15 cellular contexts compared by ENCODE assay signal in the genomic region with DNA sequence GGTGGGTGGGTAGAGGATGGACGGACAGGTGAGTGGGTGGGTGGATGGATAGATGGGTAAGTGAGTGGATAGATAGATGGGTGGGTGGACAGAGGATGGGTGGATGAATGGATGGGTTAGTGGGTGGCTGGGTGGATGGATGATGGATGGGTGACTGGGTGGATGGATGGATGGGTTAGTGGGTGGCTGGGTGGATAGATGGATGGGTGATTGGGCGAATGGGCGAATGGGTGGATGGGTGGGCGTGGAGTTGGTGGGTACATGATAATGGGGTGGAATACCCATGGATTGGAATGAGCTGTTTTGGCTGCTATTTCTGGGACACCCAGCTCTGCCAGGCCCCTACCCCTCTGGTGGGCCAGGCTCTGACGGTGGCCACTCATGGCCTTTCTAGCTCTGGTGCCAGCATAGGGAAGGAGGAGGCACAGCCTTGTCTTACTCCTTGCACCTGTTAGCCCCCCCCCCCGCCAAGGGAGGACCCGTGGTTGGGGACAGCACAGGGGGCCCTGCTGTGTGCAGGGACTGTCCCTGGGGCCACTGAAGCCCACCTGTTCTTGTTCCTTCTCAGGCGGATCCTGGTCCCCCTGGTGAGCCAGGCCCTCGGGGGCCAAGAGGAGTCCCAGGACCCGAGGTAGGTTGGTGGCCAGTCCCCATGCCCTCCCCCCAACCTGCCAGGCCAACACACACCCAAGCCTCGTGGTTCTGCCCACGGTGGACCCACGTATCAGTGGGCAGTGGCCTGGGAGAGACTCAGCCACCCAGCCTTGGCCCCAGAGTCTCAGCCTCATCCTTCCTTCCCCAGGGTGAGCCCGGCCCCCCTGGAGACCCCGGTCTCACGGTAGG. TPM values are rescaled to one million over a fixed set of nuclear protein-coding genes. Genes with fewer than 3 reads are reported as not detected.
DNase-seq lines count a peak whose midpoint lies in the region; ATAC-seq and TF ChIP-seq lines count a peak whose summit lies in the region.
"Had no signal": no experiment of that assay in that cellular context is flagged by ENCODE, and none has a peak within 500 bp of the region (broad histone marks: within the 10 kb centered on the region; RNA-seq: fewer than 3 reads in every experiment).

No MANE protein-coding gene starts in this region.

- H3K27me3 ChIP-seq in left ventricle myocardium inferior (ENCODE audit: low read depth) (no peaks in the 10 kb centered on the region), upper lobe of right lung (no peaks in the 10 kb centered on the region)

- DNase-seq in Right ventricle myocardium superior (peak; percentile 34), left ventricle myocardium inferior (no peak), chondrocyte (ENCODE audit: low spot score) (peak; percentile 82), mesothelial cell of epicardium (ENCODE audit: low spot score in 2 of 2, unreplicated experiment in 2 of 2) (peak in 1 of 2 experiments; percentile 9), upper lobe of right lung (peak; percentile 57), AG08395 (ENCODE audit: low spot score) (no peak), DMS53 (lab: John Stamatoyannopoulos, UW) (no peak), NCI-H2029 (lab: John Stamatoyannopoulos, UW) (no peak)
- DNase-seq: dermis blood vessel endothelial cell, NCI-H1105 treated with DMSO at 0.1 percent for 48 hours, NCI-H446, small intestine had no signal

- H3K4me3 Mint-ChIP-seq in chondrocyte (ENCODE audit: unreplicated experiment), result no peak overlapping the region
- H3K4me3 Mint-ChIP-seq in mesothelial cell of epicardium, result no peak overlapping the region
- H3K4me3 Mint-ChIP-seq: GM23338 had no signal

- intact Hi-C loops in Right ventricle myocardium superior (cut with DNase I) (no loop called here), left ventricle myocardium inferior (cut with micrococcal nuclease) (no loop called here), upper lobe of right lung (cut with DNase I) (no loop called here)

- TF ChIP-seq CTCF in left ventricle myocardium inferior (IDR thresholded peaks at IDR 0.05; ENCODE audit: borderline replicate concordance), result no peak
- no peak for TF ChIP-seq CTCF in chondrocyte (IDR thresholded peaks at IDR 0.05)
- TF ChIP-seq CTCF in mesothelial cell of epicardium (IDR thresholded peaks at IDR 0.05; ENCODE audit: unreplicated experiment), result no peak
- TF ChIP-seq CTCF in upper lobe of right lung (IDR thresholded peaks at IDR 0.05), result no peak

- no peaks in the 10 kb centered on the region for H3K9me3 Mint-ChIP-seq in chondrocyte (ENCODE audit: low read depth)
- no peaks in the 10 kb centered on the region for H3K9me3 Mint-ChIP-seq in mesothelial cell of epicardium
- H3K9me3 Mint-ChIP-seq: GM23338 had no signal

- H3K27ac Mint-ChIP-seq in chondrocyte (ENCODE audit: unreplicated experiment) (no peak overlapping the region), mesothelial cell of epicardium (peak overlapping the region; percentile 47)
- H3K27ac Mint-ChIP-seq: GM23338 had no signal

- H3K9me3 ChIP-seq in left ventricle myocardium inferior (replicated peaks), result no peaks in the 10 kb centered on the region
- H3K9me3 ChIP-seq in upper lobe of right lung, result no peaks in the 10 kb centered on the region
- H3K9me3 ChIP-seq: BLaER1 treated with 17β-estradiol and CSF1 and Interleukin-3, amounts not matched to agents 10 nM and 100 nM had no signal

- H3K4me3 ChIP-seq in left ventricle myocardium inferior (no peak overlapping the region), upper lobe of right lung (no peak overlapping the region)
- H3K4me3 ChIP-seq: BLaER1 treated with 17β-estradiol and CSF1 and Interleukin-3, amounts not matched to agents 10 nM and 100 nM; GM23338 had no signal

- H3K4me1 Mint-ChIP-seq in chondrocyte (ENCODE audit: low read depth) (peaks cover 3% of the 10 kb centered on the region), mesothelial cell of epicardium (peaks cover 14% of the 10 kb centered on the region)

- ATAC-seq in Right ventricle myocardium superior (ENCODE audit: poor library complexity) (no peak), upper lobe of right lung (no peak)
- ATAC-seq: GM23338 had no signal

- H3K36me3 Mint-ChIP-seq in chondrocyte (ENCODE audit: low read depth) (peaks cover 27% of the 10 kb centered on the region), mesothelial cell of epicardium (peaks cover 11% of the 10 kb centered on the region)

- H3K27me3 Mint-ChIP-seq in chondrocyte (ENCODE audit: low read depth), result no peaks in the 10 kb centered on the region
- no peaks in the 10 kb centered on the region for H3K27me3 Mint-ChIP-seq in mesothelial cell of epicardium (ENCODE audit: low read depth)

- peaks cover 17% of the 10 kb centered on the region for H3K4me1 ChIP-seq in left ventricle myocardium inferior
- no peaks in the 10 kb centered on the region for H3K4me1 ChIP-seq in upper lobe of right lung

- H3K27ac ChIP-seq in left ventricle myocardium inferior (replicated peaks) (no peak overlapping the region), upper lobe of right lung (no peak overlapping the region)
- H3K27ac ChIP-seq: BLaER1 treated with 17β-estradiol and CSF1 and Interleukin-3, amounts not matched to agents 10 nM and 100 nM; VCaP had no signal

- peaks cover 69% of the 10 kb centered on the region for H3K36me3 ChIP-seq in left ventricle myocardium inferior
- H3K36me3 ChIP-seq in upper lobe of right lung, result peaks cover 35% of the 10 kb centered on the region
- H3K36me3 ChIP-seq: BLaER1 treated with 17β-estradiol and CSF1 and Interleukin-3, amounts not matched to agents 10 nM and 100 nM had no signal

RNA-seq across cellular contexts. Expression of a gene that starts 26.4 kb away (rescaled TPM):
- total RNA-seq in Right ventricle myocardium superior (191 TPM), left ventricle myocardium inferior (157 TPM), chondrocyte (1,314 to 1,671 TPM (median 1,646 TPM) in 3 replicates), mesothelial cell of epicardium (846 to 986 TPM (median 933 TPM) in 3 replicates), upper lobe of right lung (269 TPM)

RNA-seq across cellular contexts. Expression of a gene that starts 31.1 kb away (rescaled TPM):
- 1.9 TPM for total RNA-seq in Right ventricle myocardium superior
- 2.2 TPM for total RNA-seq in left ventricle myocardium inferior
- 1.7 to 4.1 TPM (median 1.7 TPM) in 3 replicates for total RNA-seq in chondrocyte
- total RNA-seq in mesothelial cell of epicardium, result 8.8 to 12.5 TPM (median 9.6 TPM) in 3 replicates
- 0.46 TPM for total RNA-seq in upper lobe of right lung

RNA-seq across cellular contexts. Expression of a gene that starts 60.0 kb away (rescaled TPM):
- total RNA-seq in Right ventricle myocardium superior, result 6.3 TPM
- total RNA-seq in left ventricle myocardium inferior, result 7.0 TPM
- total RNA-seq in chondrocyte, result 14.0 to 18.5 TPM (median 14.1 TPM) in 3 replicates
- 27.5 to 28.1 TPM (median 27.6 TPM) in 3 replicates for total RNA-seq in mesothelial cell of epicardium
- total RNA-seq in upper lobe of right lung, result 4.7 TPM

Comparison
In these comparisons a context has a peak if more than half of its experiments do, and no peak if none do; other contexts are left out.
1. DNase-seq: peak in Right ventricle myocardium superior (single experiment), chondrocyte (single experiment) and upper lobe of right lung (single experiment); none in left ventricle myocardium inferior (single experiment), AG08395 (single experiment), DMS53 (single experiment) and NCI-H2029 (single experiment).